ENCODE assay signal across 12 cellular contexts in genomic region chr1:186682721-186683120, GRCh38. TPM values are rescaled to one million over a fixed set of nuclear protein-coding genes. Genes with fewer than 3 reads are reported as not detected.
DNase-seq lines count a peak whose midpoint lies in the region; ATAC-seq and TF ChIP-seq lines count a peak whose summit lies in the region.
"Had no signal": no experiment of that assay in that cellular context is flagged by ENCODE, and none has a peak within 500 bp of the region (broad histone marks: within the 10 kb centered on the region; RNA-seq: fewer than 3 reads in every experiment).

No MANE protein-coding gene starts in this region.

- H2BK12ac ChIP-seq in neuronal stem cell (ENCODE audit: low read length): no peak overlapping the region

- H2BK120ac ChIP-seq in neuronal stem cell (ENCODE audit: low read depth, low read length): no peak overlapping the region

- no peaks in the 10 kb centered on the region for H4K20me1 ChIP-seq in mammary epithelial cell (ENCODE audit: insufficient read depth, low read length)

- H3K4ac ChIP-seq in neuronal stem cell (ENCODE audit: low read length): no peak overlapping the region

- peak; percentile 57 for DNase-seq in AG10803 (ENCODE audit: low read depth)
- peak; percentile 11 for DNase-seq in KBM-7
- DNase-seq in mammary epithelial cell: no peak
- peak; percentile 13 for DNase-seq in kidney glomerular epithelial cell (lab: John Stamatoyannopoulos, UW)
- DNase-seq in NCI-H2081 (lab: John Stamatoyannopoulos, UW): no peak
- no peak for DNase-seq in neuronal stem cell (ENCODE audit: low spot score)
- no peak for DNase-seq in OCI-M2 (lab: John Stamatoyannopoulos, UW; ENCODE audit: unreplicated experiment)
- DNase-seq: activated naive CD8-positive, alpha-beta T cell treated with anti-CD3 and anti-CD28 coated beads, Interleukin-2, amount 50 U/mL, for 24 hours; DMS153; NCI-H187; tibial artery had no signal

- TF ChIP-seq CTCF in AG10803 (conservative IDR thresholded peaks at IDR 0.05; ENCODE audit: low read length) (peak; percentile 64), mammary epithelial cell (conservative IDR thresholded peaks at IDR 0.05 in 1 of 2, IDR thresholded peaks at IDR 0.05 in 1 of 2; ENCODE audit: extremely low read depth in 1 of 2, insufficient read depth in 1 of 2, low read depth in 1 of 2, low read length in 2 of 2) (peak; percentile 14 to 45)

- no peak overlapping the region for H3K23ac ChIP-seq in neuronal stem cell (ENCODE audit: low read depth, low read length, poor library complexity)

- peaks cover 25% of the 10 kb centered on the region for H3K79me2 ChIP-seq in mammary epithelial cell (ENCODE audit: insufficient read depth, low read length)

- WGBS in mammary epithelial cell (ENCODE audit: low coverage, missing lambda C conversion rate): 46% methylated on average over 1 of the region's 1 CpG
- WGBS in neuronal stem cell (ENCODE audit: extremely low coverage in 2 of 2, insufficient read length in 2 of 2, insufficient replicate concordance in 1 of 2), 2 donors: no CpG with 5 or more reads among the region's 1 CpG

- H3K79me1 ChIP-seq in neuronal stem cell (ENCODE audit: low read depth, low read length): no peaks in the 10 kb centered on the region

- H3K4me2 ChIP-seq in mammary epithelial cell (ENCODE audit: insufficient read depth, low read depth, low read length): peak overlapping the region; percentile 81
- H3K4me2 ChIP-seq in neuronal stem cell (ENCODE audit: insufficient read depth, low read length, poor library complexity, severe bottlenecking): no peak overlapping the region

- H3K4me1 ChIP-seq in mammary epithelial cell (ENCODE audit: insufficient read depth, low read length) (peaks cover 7% of the 10 kb centered on the region), neuronal stem cell (ENCODE audit: control insufficient read depth in 2 of 2, insufficient read depth in 1 of 2, low read depth in 1 of 2, low read length in 2 of 2) (no peaks in the 10 kb centered on the region)

- H2AFZ ChIP-seq in mammary epithelial cell (ENCODE audit: low read depth, low read length): no peak overlapping the region
- no peak overlapping the region for H2AFZ ChIP-seq in neuronal stem cell (ENCODE audit: low read length)

- dilution Hi-C loops in mammary epithelial cell (cut with HindIII; ENCODE audit: low sequenced_read_pairs): no loop called here

- H3K18ac ChIP-seq in neuronal stem cell (ENCODE audit: low read length): no peak overlapping the region

- H4K91ac ChIP-seq in neuronal stem cell (ENCODE audit: low read depth, low read length, poor library complexity): no peak overlapping the region

- H3K27me3 ChIP-seq in mammary epithelial cell (ENCODE audit: insufficient read depth, low read length) (no peaks in the 10 kb centered on the region), neuronal stem cell (ENCODE audit: control insufficient read depth in 3 of 3, insufficient read depth in 3 of 3, low read depth in 1 of 3, low read length in 3 of 3) (peaks cover 0 to 50% (median 12%) of the 10 kb centered on the region in 3 experiments)
- H3K27me3 ChIP-seq: tibial artery had no signal

- H3K27ac ChIP-seq in mammary epithelial cell (ENCODE audit: insufficient read depth, low read depth, low read length): no peak overlapping the region
- no peak overlapping the region for H3K27ac ChIP-seq in neuronal stem cell (replicated peaks; ENCODE audit: low read length)
- H3K27ac ChIP-seq: tibial artery had no signal

- intact Hi-C loops in mammary epithelial cell (cut with micrococcal nuclease): loop anchor here (1.0 to 10.0 kb wide), 4 partner anchors 77 to 304 kb away; no protein-coding TSS in a partner anchor

- CTCF ChIA-PET in mammary epithelial cell (lab: Charles Lee; ENCODE audit: low non-redundant PET): no interaction called here

- no TSS peak for BruUV-seq in mammary epithelial cell (replicated peaks; lab: Mats Ljungman, UMichigan)

- no peak overlapping the region for H2AK5ac ChIP-seq in neuronal stem cell (ENCODE audit: low read depth, low read length)

- H3K9me3 ChIP-seq in mammary epithelial cell (replicated peaks; ENCODE audit: insufficient read depth, low read length) (no peaks in the 10 kb centered on the region), neuronal stem cell (replicated peaks in 1 of 2; ENCODE audit: control insufficient read depth in 2 of 2, insufficient read depth in 1 of 2, low read depth in 1 of 2, low read length in 2 of 2) (no peaks in the 10 kb centered on the region)
- H3K9me3 ChIP-seq: tibial artery had no signal

- no peak overlapping the region for H2BK5ac ChIP-seq in neuronal stem cell (ENCODE audit: low read length)

- H3K14ac ChIP-seq in neuronal stem cell (ENCODE audit: low read length): no peak overlapping the region

- H3K36me3 ChIP-seq in mammary epithelial cell (ENCODE audit: insufficient read depth, low read length): peaks cover 5% of the 10 kb centered on the region
- H3K36me3 ChIP-seq in neuronal stem cell (replicated peaks in 1 of 2; ENCODE audit: control insufficient read depth in 2 of 2, insufficient read depth in 2 of 2, low read length in 2 of 2): no peaks in the 10 kb centered on the region
- H3K36me3 ChIP-seq: tibial artery had no signal

- in situ Hi-C loops in KBM-7 (cut with MboI; ENCODE audit: low pct_unique_long_range_greater_than_20kb, low sequenced_read_pairs) (no loop called here), mammary epithelial cell (cut with MboI; ENCODE audit: low sequenced_read_pairs in 2 of 2) (loop anchor here in 1 of 2 donors (25.0 kb wide), 1 partner anchor 195 kb away; no protein-coding TSS in a partner anchor)

- H4K8ac ChIP-seq in neuronal stem cell (ENCODE audit: low read depth, low read length): no peak overlapping the region

- H2BK15ac ChIP-seq in neuronal stem cell (ENCODE audit: low read length): no peak overlapping the region

- H3K4me3 ChIP-seq in AG10803 (ENCODE audit: low read length) (no peak overlapping the region), mammary epithelial cell (replicated peaks in 1 of 3; ENCODE audit: insufficient read depth in 1 of 3, low read depth in 2 of 3, low read length in 3 of 3) (peak overlapping the region in 1 of 3 experiments; percentile 97), neuronal stem cell (ENCODE audit: low read length in 2 of 2) (no peak overlapping the region)
- H3K4me3 ChIP-seq: tibial artery had no signal

- no peak for ATAC-seq in HG03135 (IDR thresholded peaks at IDR 0.05; ENCODE audit: unreplicated experiment)
- ATAC-seq: activated naive CD8-positive, alpha-beta T cell treated with anti-CD3 and anti-CD28 coated beads, Interleukin-2, amount 50 U/mL, for 24 hours had no signal

- H3K9ac ChIP-seq in mammary epithelial cell (ENCODE audit: insufficient read depth, low read length): peak overlapping the region; percentile 26
- H3K9ac ChIP-seq in neuronal stem cell (ENCODE audit: low read depth, low read length, poor library complexity): no peak overlapping the region

RNA-seq across cellular contexts. Expression of gene PTGS2, which starts 2.5 kb away (rescaled TPM):
- 100 to 1,000 TPM in 1 of 2 donors, 10 to 100 TPM in 1; 11.7 to 304 TPM for total RNA-seq in mammary epithelial cell
- polyA plus RNA-seq in mammary epithelial cell: 13.5 TPM
- 17.1 TPM for polyA minus RNA-seq in mammary epithelial cell
- 0.01 TPM for polyA plus RNA-seq in neuronal stem cell (2013, experiment 1 of 2)
- polyA plus RNA-seq in neuronal stem cell (2013, experiment 2 of 2): under 0.01 TPM

Comparison
In these comparisons a context has a peak if more than half of its experiments do, and no peak if none do; other contexts are left out.
1. DNase-seq: peak in AG10803 (single experiment), KBM-7 (single experiment) and kidney glomerular epithelial cell (single experiment); none in mammary epithelial cell (single experiment), NCI-H2081 (0 of 2), neuronal stem cell (single experiment) and OCI-M2 (single experiment).